23 cellular contexts compared by ENCODE assay signal in genomic region chr4:133377286-133377685, GRCh38.
"Had no signal": no experiment of that assay in that cellular context is flagged by ENCODE, and none has a peak within 500 bp of the region (broad histone marks: within the 10 kb centered on the region; RNA-seq: fewer than 3 reads in every experiment).

No MANE protein-coding gene starts in this region.

- H3K4me1 Mint-ChIP-seq: naive thymus-derived CD8-positive, alpha-beta T cell; stimulated activated memory B cell treated with anti-CD40 and anti-IgM and Interleukin-4, amounts not matched to agents 10 μg/mL and 1 μg/mL and 100 μg/mL, for 72 hours had no signal

- H3K27ac Mint-ChIP-seq: naive thymus-derived CD8-positive, alpha-beta T cell; stimulated activated memory B cell treated with anti-CD40 and anti-IgM and Interleukin-4, amounts not matched to agents 10 μg/mL and 1 μg/mL and 100 μg/mL, for 72 hours; stimulated activated naive CD8-positive, alpha-beta T cell treated with anti-CD3 and anti-CD28 coated beads, Interleukin-15, Interleukin-2, amounts not matched to agents 100 ng/mL and 50 ng/mL, for 24 hours had no signal

- H3K9me3 ChIP-seq: gastrocnemius medialis, mucosa of descending colon, neutrophil, psoas muscle, testis, tibial nerve, upper lobe of right lung, vagina had no signal

- H3K27ac ChIP-seq: coronary artery, gastrocnemius medialis, heart right ventricle, neutrophil, psoas muscle, spleen, testis, tibial nerve, upper lobe of right lung, vagina had no signal

- H3K36me3 ChIP-seq: gastrocnemius medialis, heart right ventricle, neutrophil, spleen, tibial nerve, upper lobe of right lung, vagina had no signal

- H3K4me3 Mint-ChIP-seq: naive thymus-derived CD8-positive, alpha-beta T cell; stimulated activated memory B cell treated with anti-CD40 and anti-IgM and Interleukin-4, amounts not matched to agents 10 μg/mL and 1 μg/mL and 100 μg/mL, for 72 hours; stimulated activated naive CD8-positive, alpha-beta T cell treated with anti-CD3 and anti-CD28 coated beads, Interleukin-15, Interleukin-2, amounts not matched to agents 100 ng/mL and 50 ng/mL, for 24 hours had no signal

- DNase-seq: effector CD4-positive, alpha-beta T cell; gastrocnemius medialis; heart right ventricle; hypothalamus; kidney glomerular epithelial cell; mucosa of descending colon; naive thymus-derived CD8-positive, alpha-beta T cell; psoas muscle; retina; spleen; stimulated activated CD4-positive, alpha-beta T cell treated with anti-CD3 and anti-CD28 coated beads, Interleukin-15, amount 100 ng/mL, for 24 hours; stimulated activated CD4-positive, alpha-beta T cell treated with anti-CD3 and anti-CD28 coated beads, Interleukin-1b, Interleukin-23, amount 100 ng/mL, for 48 hours; stimulated activated CD4-positive, alpha-beta T cell treated with anti-CD3 and anti-CD28 coated beads, Interleukin-4, amount 100 ng/mL, for 24 hours; testis; upper lobe of right lung had no signal

- H3K36me3 Mint-ChIP-seq: naive thymus-derived CD8-positive, alpha-beta T cell; stimulated activated memory B cell treated with anti-CD40 and anti-IgM and Interleukin-4, amounts not matched to agents 10 μg/mL and 1 μg/mL and 100 μg/mL, for 72 hours had no signal

- H3K27me3 Mint-ChIP-seq: naive thymus-derived CD8-positive, alpha-beta T cell; stimulated activated memory B cell treated with anti-CD40 and anti-IgM and Interleukin-4, amounts not matched to agents 10 μg/mL and 1 μg/mL and 100 μg/mL, for 72 hours; stimulated activated naive CD8-positive, alpha-beta T cell treated with anti-CD3 and anti-CD28 coated beads, Interleukin-15, Interleukin-2, amounts not matched to agents 100 ng/mL and 50 ng/mL, for 24 hours had no signal

- H3K27me3 ChIP-seq: gastrocnemius medialis, heart right ventricle, neutrophil, spleen, testis, tibial nerve, upper lobe of right lung, vagina had no signal

- ATAC-seq: esophagus mucosa; gastrocnemius medialis; heart right ventricle; mucosa of descending colon; naive thymus-derived CD8-positive, alpha-beta T cell; psoas muscle; sciatic nerve; stimulated activated memory B cell treated with anti-CD40 and anti-IgM and Interleukin-4, amounts not matched to agents 10 μg/mL and 1 μg/mL and 100 μg/mL, for 72 hours; upper lobe of right lung had no signal

- H3K4me3 ChIP-seq: coronary artery, gastrocnemius medialis, heart right ventricle, mucosa of descending colon, psoas muscle, spleen, testis, tibial nerve, upper lobe of right lung, vagina had no signal

- H3K4me1 ChIP-seq: gastrocnemius medialis, heart right ventricle, psoas muscle, spleen, testis, tibial nerve, upper lobe of right lung, vagina had no signal
